In the genomic region with DNA sequence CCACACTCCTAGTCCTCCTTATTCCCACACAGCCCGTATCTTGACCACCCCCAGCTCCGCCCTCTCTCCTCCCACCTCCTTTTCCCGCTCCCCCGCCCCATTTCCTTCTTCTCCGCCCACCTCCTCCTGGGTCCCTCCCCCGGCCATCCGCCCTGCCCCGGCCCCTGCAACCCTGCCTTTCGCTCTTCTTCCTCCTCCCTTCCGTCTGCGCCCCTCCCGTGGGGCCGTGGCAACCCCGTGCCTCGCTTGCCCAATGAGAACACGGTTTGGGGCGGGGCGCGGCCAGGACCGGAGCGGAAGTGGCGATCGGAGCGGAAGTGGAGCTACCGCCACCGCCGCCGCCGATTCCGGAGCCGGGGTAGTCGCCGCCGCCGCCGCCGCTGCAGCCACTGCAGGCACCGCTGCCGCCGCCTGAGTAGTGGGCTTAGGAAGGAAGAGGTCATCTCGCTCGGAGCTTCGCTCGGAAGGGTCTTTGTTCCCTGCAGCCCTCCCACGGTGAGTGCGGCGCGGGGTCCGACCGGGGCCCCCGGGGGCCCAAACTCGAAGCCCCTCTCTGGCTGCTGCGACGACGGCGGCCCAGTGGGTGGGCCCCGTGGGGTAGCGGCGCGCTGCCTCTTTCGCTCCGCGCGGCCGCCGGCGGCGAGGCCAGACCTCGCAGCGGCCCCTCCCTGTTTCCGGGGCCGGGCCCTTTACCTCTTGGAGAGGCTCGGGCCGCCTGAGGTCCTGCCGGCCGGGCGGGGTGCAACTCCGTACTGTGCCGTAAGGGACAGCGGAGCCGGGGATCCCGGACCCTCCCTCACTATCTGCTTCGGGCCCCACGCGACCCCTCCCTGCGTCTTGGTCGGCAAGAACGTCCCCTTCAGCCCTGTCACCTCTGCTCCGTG, we compare ENCODE assay signal across 8 cellular contexts. TPM values are rescaled to one million over a fixed set of nuclear protein-coding genes. Genes with fewer than 3 reads are reported as not detected.
A peak's percentile ranks its signal among the peaks of the same experiment; 100 is the strongest.
DNase-seq lines count a peak whose midpoint lies in the region; ATAC-seq, FAIRE-seq and TF ChIP-seq lines count a peak whose summit lies in the region.

A gene (plus strand): TSS at position 314 of the 884 bp plus-strand sequence. CDS start 15,829 bp downstream, outside the sequence.

- H3K27ac ChIP-seq in VCaP, result peak within 1 kb of the TSS; percentile 97
- peak within 1 kb of the TSS; percentile 97 to 98 for H3K27ac ChIP-seq in breast epithelium
- peak within 1 kb of the TSS; percentile 67 for H3K27ac ChIP-seq in iPS-20b (ENCODE audit: low read length)
- peak within 1 kb of the TSS; percentile 92 to 98 for H3K27ac ChIP-seq in small intestine (ENCODE audit: low read depth in 1 of 2, low read length in 1 of 2)

- 0 to 1% (median 1%) methylated on average over 72 to 89 of the region's 89 CpGs for WGBS in small intestine, 3 donors

- peak; percentile 75 for TF ChIP-seq POLR2A in breast epithelium (IDR thresholded peaks at IDR 0.05)

- intact Hi-C loops in breast epithelium (cut with DNase I; ENCODE audit: low total_unique reads), result loop anchor here (5.0 kb wide), 1 partner anchor 673 kb away; a partner anchor contains a TSS

- DNase-seq in ACHN, result peak; percentile 97
- peak; percentile 91 for DNase-seq in NCI-H2196 treated with DMSO at 0.1 percent for 48 hours (lab: John Stamatoyannopoulos, UW; ENCODE audit: unreplicated experiment)
- DNase-seq in breast epithelium (ENCODE audit: low spot score in 2 of 2), result peak; percentile 98
- peak; percentile 99 for DNase-seq in small intestine

- TF ChIP-seq CTCF in VCaP (conservative IDR thresholded peaks at IDR 0.05), result 0 out of 2 replicates have a peak, but pooled peaks have one; percentile 28
- peak in 1 of 3 donors; percentile 25 for TF ChIP-seq CTCF in breast epithelium (IDR thresholded peaks at IDR 0.05)

- in situ Hi-C loops in ACHN (cut with HindIII; ENCODE audit: low pct_ligation_motif_present, low pct_unique_long_range_greater_than_20kb, low sequenced_read_pairs), result no loop called here

- H3K9me3 ChIP-seq in breast epithelium, result no peaks in the 10 kb centered on the region
- no peaks in the 10 kb centered on the region for H3K9me3 ChIP-seq in iPS-20b (ENCODE audit: insufficient read depth, low read depth, low read length)
- H3K9me3 ChIP-seq in small intestine (ENCODE audit: control insufficient read depth, low read depth), result no peaks in the 10 kb centered on the region

- H3K4me3 ChIP-seq in breast epithelium, result peak within 1 kb of the TSS; percentile 96 to 98 (median 97)
- peak within 1 kb of the TSS; percentile 88 for H3K4me3 ChIP-seq in iPS-20b (ENCODE audit: low read length)
- H3K4me3 ChIP-seq in small intestine (ENCODE audit: low read depth in 1 of 2, low read length in 2 of 2), result peak within 1 kb of the TSS; percentile 91 to 92

- peak within 1 kb of the TSS; percentile 87 for H3K9ac ChIP-seq in iPS-20b (ENCODE audit: low read depth, low read length)

- H3K36me3 ChIP-seq in breast epithelium (no peaks in the 10 kb centered on the region), iPS-20b (ENCODE audit: insufficient read depth, low read depth, low read length) (peaks cover 21% of the 10 kb centered on the region; the same call in 1 of the 2 replicates), small intestine (ENCODE audit: control insufficient read depth in 2 of 2, insufficient read depth in 2 of 2, low read length in 2 of 2) (peaks cover 0 to 2% of the 10 kb centered on the region in 2 donors)

- FAIRE-seq in small intestine (lab: Jason Lieb, UNC), result no peak

- H3K4me1 ChIP-seq in breast epithelium (peaks cover 0 to 13% of the 10 kb centered on the region in 2 donors), iPS-20b (ENCODE audit: insufficient read depth, low read length) (peaks cover 16% of the 10 kb centered on the region), small intestine (ENCODE audit: control insufficient read depth in 2 of 2, insufficient read depth in 1 of 2, low read depth in 1 of 2, low read length in 1 of 2) (peaks cover 2 to 4% of the 10 kb centered on the region in 2 donors)

- ATAC-seq in GM18868 (IDR thresholded peaks at IDR 0.05; ENCODE audit: unreplicated experiment) (peak; percentile 97), HG03108 (IDR thresholded peaks at IDR 0.05; ENCODE audit: unreplicated experiment) (peak; percentile 89)

- H3K27me3 ChIP-seq in breast epithelium (no peaks in the 10 kb centered on the region), iPS-20b (ENCODE audit: insufficient read depth, low read length) (no peaks in the 10 kb centered on the region), small intestine (ENCODE audit: control insufficient read depth in 2 of 2, insufficient read depth in 2 of 2, low read length in 2 of 2) (no peaks in the 10 kb centered on the region)

RNA-seq across cellular contexts. Expression of the gene that starts here (rescaled TPM):
- total RNA-seq in breast epithelium, result 100 to 1,000 TPM; 125 to 155 (median 139) TPM
- polyA plus RNA-seq in small intestine, result 100 to 1,000 TPM; 125 to 157 (median 133) TPM

Comparison
In these comparisons a context has a peak if more than half of its experiments do, and no peak if none do; other contexts are left out.
1. Peak in every context shown above with its lines: DNase-seq, ATAC-seq, H3K4me3 ChIP-seq and H3K27ac ChIP-seq.